ENCODE assay signal across 26 cellular contexts in the genomic region with DNA sequence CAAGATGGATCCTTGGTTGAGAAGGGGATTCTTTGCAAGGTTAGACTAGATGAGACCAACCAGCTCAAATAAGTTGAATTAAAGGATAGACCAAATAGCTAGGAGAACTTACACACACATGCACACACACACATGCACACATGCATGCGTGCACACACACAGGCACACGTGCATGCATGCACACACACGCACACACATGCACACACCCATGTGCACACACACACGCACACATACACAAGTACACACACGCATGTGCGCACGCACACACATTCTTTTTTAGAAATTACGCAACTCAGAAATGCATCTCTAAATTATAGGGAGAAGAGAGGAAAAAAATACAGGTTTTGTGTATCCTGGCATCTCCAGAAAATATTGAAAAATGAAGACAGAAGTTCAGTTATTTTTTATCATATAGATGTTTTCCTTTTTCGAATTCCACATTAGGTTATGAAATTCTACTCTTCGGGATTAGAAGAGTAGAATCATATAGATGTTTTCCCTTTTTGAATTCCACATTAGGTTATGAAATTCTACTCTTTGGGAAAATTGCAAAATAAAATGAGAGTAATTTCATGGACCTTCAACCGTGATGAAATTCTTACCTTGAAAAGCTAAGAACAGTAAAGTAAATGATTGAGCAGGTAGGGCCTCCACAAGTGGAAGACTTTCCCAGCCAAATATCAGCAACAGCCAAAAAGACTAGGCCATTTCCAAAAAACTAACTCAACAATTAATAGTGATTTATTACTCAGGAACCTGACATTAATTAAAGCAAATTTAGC.
"Had no signal": no experiment of that assay in that cellular context is flagged by ENCODE, and none has a peak within 500 bp of the region (broad histone marks: within the 10 kb centered on the region; RNA-seq: fewer than 3 reads in every experiment).

No MANE protein-coding gene starts in this region.

- H3K4me3 Mint-ChIP-seq: effector memory CD8-positive, alpha-beta T cell; mesothelial cell of epicardium; naive thymus-derived CD4-positive, alpha-beta T cell; nephron progenitor cell; stimulated activated effector memory CD8-positive, alpha-beta T cell treated with anti-CD3 and anti-CD28 coated beads, Interleukin-12 subunit alpha, Interleukin-12 subunit beta, amount 100 ng/mL, for 72 hours had no signal

- H3K27ac ChIP-seq: gastrocnemius medialis, ovary, psoas muscle, sigmoid colon, stomach, testis, tibial artery, upper lobe of left lung, uterus had no signal

- H3K27ac Mint-ChIP-seq: effector memory CD8-positive, alpha-beta T cell; mesothelial cell of epicardium; naive thymus-derived CD4-positive, alpha-beta T cell; nephron progenitor cell; stimulated activated effector memory CD8-positive, alpha-beta T cell treated with anti-CD3 and anti-CD28 coated beads, Interleukin-12 subunit alpha, Interleukin-12 subunit beta, amount 100 ng/mL, for 72 hours had no signal

- H3K4me3 ChIP-seq: gastrocnemius medialis, mucosa of descending colon, ovary, psoas muscle, sigmoid colon, stomach, testis, tibial artery, upper lobe of left lung, uterus had no signal

- H3K9me3 Mint-ChIP-seq: effector memory CD8-positive, alpha-beta T cell; mesothelial cell of epicardium; nephron progenitor cell; stimulated activated effector memory CD8-positive, alpha-beta T cell treated with anti-CD3 and anti-CD28 coated beads, Interleukin-12 subunit alpha, Interleukin-12 subunit beta, amount 100 ng/mL, for 72 hours had no signal

- DNase-seq: cortex of kidney; effector memory CD8-positive, alpha-beta T cell; gastrocnemius medialis; head of caudate nucleus; mesenchymal stem cell; mucosa of descending colon; naive thymus-derived CD4-positive, alpha-beta T cell; nephron progenitor cell; occipital lobe; ovary; posterior cingulate gyrus; psoas muscle; right cardiac atrium; sigmoid colon; stimulated activated CD4-positive, alpha-beta T cell treated with anti-CD3 and anti-CD28 coated beads, Interleukin-2, amount 100 ng/mL, for 24 hours; stimulated activated CD4-positive, alpha-beta T cell treated with anti-CD3 and anti-CD28 coated beads, Interleukin-4, amount 100 ng/mL, for 24 hours; stimulated activated naive CD4-positive, alpha-beta T cell treated with Interleukin-2 at 50 U/mL for 16 hours; stomach; testis; tibial artery; uterus had no signal

- FAIRE-seq: endometrium, keratinocyte had no signal

- H3K36me3 ChIP-seq: gastrocnemius medialis, ovary, sigmoid colon, stomach, tibial artery, upper lobe of left lung, uterus had no signal

- H3K27me3 ChIP-seq: gastrocnemius medialis, ovary, sigmoid colon, stomach, testis, tibial artery, upper lobe of left lung, uterus had no signal

- H3K4me1 ChIP-seq: testis, tibial artery, upper lobe of left lung, uterus had no signal

- H3K9me3 ChIP-seq: gastrocnemius medialis, mucosa of descending colon, ovary, psoas muscle, sigmoid colon, stomach, testis, tibial artery, upper lobe of left lung, uterus had no signal

- H3K36me3 Mint-ChIP-seq: mesothelial cell of epicardium; naive thymus-derived CD4-positive, alpha-beta T cell; stimulated activated effector memory CD8-positive, alpha-beta T cell treated with anti-CD3 and anti-CD28 coated beads, Interleukin-12 subunit alpha, Interleukin-12 subunit beta, amount 100 ng/mL, for 72 hours had no signal

- H3K4me1 Mint-ChIP-seq: stimulated activated effector memory CD8-positive, alpha-beta T cell treated with anti-CD3 and anti-CD28 coated beads, Interleukin-12 subunit alpha, Interleukin-12 subunit beta, amount 100 ng/mL, for 72 hours had no signal

- H3K27me3 Mint-ChIP-seq: effector memory CD8-positive, alpha-beta T cell had no signal
